Comparison of ENCODE assay signal across 8 cellular contexts in genomic region chr15:74780983-74781672, GRCh38. TPM values are rescaled to one million over a fixed set of nuclear protein-coding genes. Genes with fewer than 3 reads are reported as not detected.
A peak's percentile ranks its signal among the peaks of the same experiment; 100 is the strongest.
DNase-seq lines count a peak whose midpoint lies in the region; ATAC-seq and TF ChIP-seq lines count a peak whose summit lies in the region.

No MANE protein-coding gene starts in this region.

- H3K27ac ChIP-seq in brain microvascular endothelial cell (no peak overlapping the region), mesendoderm (ENCODE audit: low read depth, low read length) (no peak overlapping the region), uterus (peak overlapping the region in 1 of 2 donors; percentile 89)

- WGBS in mesendoderm (ENCODE audit: extremely low coverage, insufficient coverage, low lambda C conversion rate), result no CpG with 5 or more reads among the region's 18 CpGs

- no peak overlapping the region for H4K5ac ChIP-seq in mesendoderm (ENCODE audit: low read length)

- no peak overlapping the region for H2AK5ac ChIP-seq in mesendoderm (ENCODE audit: low read length)

- H3K23ac ChIP-seq in mesendoderm (ENCODE audit: low read length), result no peak overlapping the region

- H3K4me1 ChIP-seq in mesendoderm (ENCODE audit: control insufficient read depth, low read depth, low read length) (peaks cover 19% of the 10 kb centered on the region), uterus (peaks cover 3 to 15% of the 10 kb centered on the region in 2 donors)

- peaks cover 27% of the 10 kb centered on the region for H3K79me1 ChIP-seq in mesendoderm (ENCODE audit: low read length)

- in situ Hi-C loops in brain microvascular endothelial cell (cut with HindIII; ENCODE audit: low pct_ligation_motif_present, low sequenced_read_pairs), result no loop called here

- ATAC-seq in GM21619 (IDR thresholded peaks at IDR 0.05; ENCODE audit: unreplicated experiment) (no peak), HG03469 (IDR thresholded peaks at IDR 0.05; ENCODE audit: unreplicated experiment) (no peak)

- peak overlapping the region; percentile 51 for H3K4me3 ChIP-seq in brain microvascular endothelial cell (ENCODE audit: low read depth, low read length)
- H3K4me3 ChIP-seq in mesendoderm (ENCODE audit: low read length), result no peak overlapping the region
- H3K4me3 ChIP-seq in uterus, result peak overlapping the region; percentile 18 to 29

- peak overlapping the region; percentile 36 for H3K56ac ChIP-seq in mesendoderm (ENCODE audit: low read length)

- TF ChIP-seq POLR2A in GM15510 (IDR thresholded peaks at IDR 0.05; ENCODE audit: borderline replicate concordance, extremely low read depth, insufficient read length) (peak; percentile 45), uterus (IDR thresholded peaks at IDR 0.05) (no peak)

- no peaks in the 10 kb centered on the region for H3K9me3 ChIP-seq in uterus

- intact Hi-C loops in uterus (cut with DNase I; ENCODE audit: low total_unique reads), result no loop called here

- H3K79me2 ChIP-seq in mesendoderm (ENCODE audit: control insufficient read depth, insufficient read depth, low read length), result peaks cover 25% of the 10 kb centered on the region

- H4K8ac ChIP-seq in mesendoderm (ENCODE audit: low read depth, low read length), result no peak overlapping the region

- no peak overlapping the region for H2BK120ac ChIP-seq in mesendoderm (ENCODE audit: low read depth, low read length)

- H2BK15ac ChIP-seq in mesendoderm (replicated peaks; ENCODE audit: low read depth), result no peak overlapping the region

- H3K4ac ChIP-seq in mesendoderm (ENCODE audit: low read depth, low read length), result peak overlapping the region; percentile 66

- no peak for TF ChIP-seq CTCF in brain microvascular endothelial cell (IDR thresholded peaks at IDR 0.05; ENCODE audit: low read depth, low read length, missing control alignments)
- TF ChIP-seq CTCF in uterus (IDR thresholded peaks at IDR 0.05), result no peak

- peak overlapping the region; percentile 13 for H3K18ac ChIP-seq in mesendoderm (ENCODE audit: low read length)

- H3K27me3 ChIP-seq in brain microvascular endothelial cell (replicated peaks), result no peaks in the 10 kb centered on the region
- H3K27me3 ChIP-seq in mesendoderm (ENCODE audit: insufficient read depth, low read length, poor library complexity), result no peaks in the 10 kb centered on the region
- H3K27me3 ChIP-seq in uterus, result no peaks in the 10 kb centered on the region

- peak overlapping the region; percentile 7 for H3K4me2 ChIP-seq in mesendoderm (ENCODE audit: low read length)

- DNase-seq in NOMO-1 treated with DMSO at 0.1 percent for 48 hours (lab: John Stamatoyannopoulos, UW; ENCODE audit: unreplicated experiment), result peak; percentile 91
- no peak for DNase-seq in brain microvascular endothelial cell
- no peak for DNase-seq in mesendoderm
- no peak for DNase-seq in uterus
- no peak for DNase-seq in HT-29 (ENCODE audit: low spot score)

- H3K36me3 ChIP-seq in brain microvascular endothelial cell (replicated peaks), result no peaks in the 10 kb centered on the region
- no peaks in the 10 kb centered on the region for H3K36me3 ChIP-seq in mesendoderm (ENCODE audit: control insufficient read depth, insufficient read depth, low read length)
- no peaks in the 10 kb centered on the region for H3K36me3 ChIP-seq in uterus

- no peak overlapping the region for H2BK5ac ChIP-seq in mesendoderm (ENCODE audit: low read length)

- H3K9ac ChIP-seq in mesendoderm (ENCODE audit: low read length), result peak overlapping the region; percentile 24

RNA-seq across cellular contexts. Expression of gene CSK, which starts 0.8 kb away (rescaled TPM):
- polyA plus RNA-seq in mesendoderm (2013, experiment 1 of 2), result 26.0 TPM
- polyA plus RNA-seq in mesendoderm (2013, experiment 2 of 2), result 26.9 TPM
- 10 to 100 TPM in 3 of 4 donors, 1 to 10 TPM in 1; 4.9 to 41.6 (median 26.4) TPM for total RNA-seq in uterus
- total RNA-seq in HT-29 (2014; rRNA removed; shearing (Covaris generic)), result 54.7 and 60.2 TPM in 2 replicates

RNA-seq across cellular contexts. Expression of gene LMAN1L, which starts 31.5 kb away (rescaled TPM):
- polyA plus RNA-seq in mesendoderm (2013, experiment 1 of 2), result not detected
- polyA plus RNA-seq in mesendoderm (2013, experiment 2 of 2), result not detected
- total RNA-seq in uterus, result 1 to 10 TPM in 1 of 4 donors, not detected in 3; 1.5 TPM
- not detected in 2 replicates for total RNA-seq in HT-29 (2014; rRNA removed; shearing (Covaris generic))

RNA-seq across cellular contexts. Expression of gene CYP1A2, which starts 32.5 kb away (rescaled TPM):
- not detected for polyA plus RNA-seq in mesendoderm (2013, experiment 1 of 2)
- polyA plus RNA-seq in mesendoderm (2013, experiment 2 of 2), result not detected
- total RNA-seq in uterus, result not detected
- not detected in 2 replicates for total RNA-seq in HT-29 (2014; rRNA removed; shearing (Covaris generic))

RNA-seq across cellular contexts. Expression of gene CPLX3, which starts 45.3 kb away (rescaled TPM):
- polyA plus RNA-seq in mesendoderm (2013, experiment 1 of 2), result 0.22 TPM
- 0.24 TPM for polyA plus RNA-seq in mesendoderm (2013, experiment 2 of 2)
- total RNA-seq in uterus, result not detected
- 0.13 and 0.25 TPM in 2 replicates for total RNA-seq in HT-29 (2014; rRNA removed; shearing (Covaris generic))

RNA-seq across cellular contexts. Expression of gene CYP1A1, which starts 55.8 kb away (rescaled TPM):
- 0.01 TPM for polyA plus RNA-seq in mesendoderm (2013, experiment 1 of 2)
- polyA plus RNA-seq in mesendoderm (2013, experiment 2 of 2), result 0.03 TPM
- total RNA-seq in uterus, result 1 to 10 TPM in 1 of 4 donors, under 1 TPM in 1, not detected in 2; 0.29 to 6.2 TPM
- 0.10 and 2.0 TPM in 2 replicates for total RNA-seq in HT-29 (2014; rRNA removed; shearing (Covaris generic))
